Comparison of ENCODE assay signal across 8 cellular contexts in the genomic region with DNA sequence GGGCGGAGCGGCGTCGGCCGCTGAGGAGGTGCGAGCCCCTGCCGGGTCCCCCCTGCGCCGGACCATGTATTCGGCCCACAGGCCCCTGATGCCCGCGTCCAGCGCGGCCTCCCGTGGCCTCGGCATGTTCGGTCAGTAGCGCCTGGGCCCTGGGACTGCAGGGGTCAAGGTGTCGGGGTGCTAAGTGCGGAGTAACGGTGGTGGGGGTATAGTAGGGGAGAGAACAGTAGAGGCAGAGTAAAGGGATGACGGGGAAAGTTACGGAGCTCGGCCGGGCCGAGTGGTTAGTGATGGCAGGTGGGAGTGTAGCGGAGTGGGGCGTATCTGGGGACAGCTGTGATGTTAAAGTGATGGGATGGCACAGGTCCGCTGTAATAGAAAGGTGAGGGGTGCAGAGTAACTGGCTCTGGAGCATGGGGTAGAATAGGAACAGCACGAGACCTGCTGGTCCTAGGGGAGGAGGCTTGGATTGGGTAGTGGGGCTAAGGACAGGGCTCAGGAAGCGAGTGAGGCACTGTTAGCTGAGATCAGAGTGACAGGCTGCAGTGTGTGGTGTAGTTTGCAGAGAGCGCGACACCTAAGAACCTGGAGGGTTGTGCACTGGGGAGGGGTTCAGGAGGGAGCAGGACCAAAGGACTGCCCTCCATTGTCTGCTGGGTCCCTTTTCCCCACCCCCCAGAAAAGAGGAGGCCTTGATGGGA. TPM values are rescaled to one million over a fixed set of nuclear protein-coding genes. Genes with fewer than 3 reads are reported as not detected.
A peak's percentile ranks its signal among the peaks of the same experiment; 100 is the strongest.
DNase-seq lines count a peak whose midpoint lies in the region; ATAC-seq and TF ChIP-seq lines count a peak whose summit lies in the region.

No MANE protein-coding gene starts in this region.

- no peak for ATAC-seq in stimulated activated naive CD8-positive, alpha-beta T cell treated with anti-CD3 and anti-CD28 coated beads, Interleukin-15, Interleukin-2, amounts not matched to agents 100 U/mL and 50 U/mL, for 24 hours

- DNase-seq in stimulated activated naive CD8-positive, alpha-beta T cell treated with anti-CD3 and anti-CD28 coated beads, Interleukin-15, Interleukin-2, amounts not matched to agents 100 U/mL and 50 U/mL, for 24 hours: no peak
- DNase-seq in activated CD4-positive, alpha-beta memory T cell treated with anti-CD3 and anti-CD28 coated beads for 36 hours: peak; percentile 46
- DNase-seq in fibroblast of villous mesenchyme (ENCODE audit: low read depth) (no peak), germinal center (ENCODE audit: low spot score) (no peak), EL (no peak)
- no peak for DNase-seq in stimulated activated CD4-positive, alpha-beta T cell treated with anti-CD3 and anti-CD28 coated beads, Interleukin-1b, Interleukin-23, amount 100 ng/mL, for 48 hours

- H3K36me3 ChIP-seq in rectal smooth muscle tissue (ENCODE audit: control insufficient read depth, insufficient read depth, low read length): peaks cover 20% of the 10 kb centered on the region

- POLR2A ChIA-PET in activated CD4-positive, alpha-beta memory T cell treated with anti-CD3 and anti-CD28 coated beads for 36 hours (lab: Charles Lee): interaction anchor here (1.3 to 1.9 kb wide), 3 partner anchors 42 to 152 kb away, joined by 3 to 7 read pairs (median 4); partner anchors contain the start of genes GSK3A and POU2F2

- peak overlapping the region; percentile 77 for H3K27ac ChIP-seq in rectal smooth muscle tissue (ENCODE audit: low read depth, low read length)

- peaks cover 18% of the 10 kb centered on the region for H3K4me1 Mint-ChIP-seq in stimulated activated naive CD8-positive, alpha-beta T cell treated with anti-CD3 and anti-CD28 coated beads, Interleukin-15, Interleukin-2, amounts not matched to agents 100 ng/mL and 50 ng/mL, for 24 hours (ENCODE audit: low read depth)
- H3K4me1 Mint-ChIP-seq in activated CD4-positive, alpha-beta memory T cell treated with anti-CD3 and anti-CD28 coated beads for 36 hours (ENCODE audit: low read depth): peaks cover 31% of the 10 kb centered on the region

- H3K9ac ChIP-seq in rectal smooth muscle tissue (ENCODE audit: low read length): peak overlapping the region; percentile 67

- peak overlapping the region; percentile 71 for H3K4me3 ChIP-seq in fibroblast of villous mesenchyme (ENCODE audit: low read depth, low read length)
- H3K4me3 ChIP-seq in rectal smooth muscle tissue (ENCODE audit: low read length): peak overlapping the region; percentile 79

- no peaks in the 10 kb centered on the region for H3K27me3 ChIP-seq in rectal smooth muscle tissue (ENCODE audit: control insufficient read depth, insufficient read depth, low read length)

- intact Hi-C loops in activated CD4-positive, alpha-beta memory T cell treated with anti-CD3 and anti-CD28 coated beads for 36 hours (cut with micrococcal nuclease): loop anchor here (2.0 kb wide), 1 partner anchor 86 kb away; no protein-coding TSS in a partner anchor

- no peaks in the 10 kb centered on the region for H3K9me3 Mint-ChIP-seq in stimulated activated naive CD8-positive, alpha-beta T cell treated with anti-CD3 and anti-CD28 coated beads, Interleukin-15, Interleukin-2, amounts not matched to agents 100 ng/mL and 50 ng/mL, for 24 hours
- H3K9me3 Mint-ChIP-seq in activated CD4-positive, alpha-beta memory T cell treated with anti-CD3 and anti-CD28 coated beads for 36 hours: no peaks in the 10 kb centered on the region

- peaks cover 3% of the 10 kb centered on the region for H3K36me3 Mint-ChIP-seq in stimulated activated naive CD8-positive, alpha-beta T cell treated with anti-CD3 and anti-CD28 coated beads, Interleukin-15, Interleukin-2, amounts not matched to agents 100 ng/mL and 50 ng/mL, for 24 hours (ENCODE audit: low read depth)
- H3K36me3 Mint-ChIP-seq in activated CD4-positive, alpha-beta memory T cell treated with anti-CD3 and anti-CD28 coated beads for 36 hours: peaks cover 6% of the 10 kb centered on the region

- H3K4me3 Mint-ChIP-seq in stimulated activated naive CD8-positive, alpha-beta T cell treated with anti-CD3 and anti-CD28 coated beads, Interleukin-15, Interleukin-2, amounts not matched to agents 100 ng/mL and 50 ng/mL, for 24 hours: peak overlapping the region; percentile 84
- H3K4me3 Mint-ChIP-seq in activated CD4-positive, alpha-beta memory T cell treated with anti-CD3 and anti-CD28 coated beads for 36 hours: peak overlapping the region; percentile 76

- peaks cover 36% of the 10 kb centered on the region for H3K4me1 ChIP-seq in rectal smooth muscle tissue (ENCODE audit: control insufficient read depth, insufficient read depth, low read length)

- TF ChIP-seq CTCF in fibroblast of villous mesenchyme (IDR thresholded peaks at IDR 0.05; ENCODE audit: insufficient read depth, low read depth, low read length): no peak

- no peaks in the 10 kb centered on the region for H3K27me3 Mint-ChIP-seq in stimulated activated naive CD8-positive, alpha-beta T cell treated with anti-CD3 and anti-CD28 coated beads, Interleukin-15, Interleukin-2, amounts not matched to agents 100 ng/mL and 50 ng/mL, for 24 hours
- no peaks in the 10 kb centered on the region for H3K27me3 Mint-ChIP-seq in activated CD4-positive, alpha-beta memory T cell treated with anti-CD3 and anti-CD28 coated beads for 36 hours

- H3K27ac Mint-ChIP-seq in stimulated activated naive CD8-positive, alpha-beta T cell treated with anti-CD3 and anti-CD28 coated beads, Interleukin-15, Interleukin-2, amounts not matched to agents 100 ng/mL and 50 ng/mL, for 24 hours: peak overlapping the region; percentile 85
- H3K27ac Mint-ChIP-seq in activated CD4-positive, alpha-beta memory T cell treated with anti-CD3 and anti-CD28 coated beads for 36 hours: peak overlapping the region; percentile 72

- CTCF ChIA-PET in activated CD4-positive, alpha-beta memory T cell treated with anti-CD3 and anti-CD28 coated beads for 36 hours (lab: Charles Lee): interaction anchor here (0.6 to 2.8 kb wide), 3 partner anchors 11 to 45 kb away, joined by 3 to 12 read pairs (median 5); partner anchors contain the start of gene GSK3A

RNA-seq across cellular contexts. Expression of gene CIC, which starts 15.7 kb away (rescaled TPM):
- 10 to 100 TPM; 56.9 to 64.2 TPM for total RNA-seq in activated CD4-positive, alpha-beta memory T cell treated with anti-CD3 and anti-CD28 coated beads for 36 hours
- total RNA-seq in fibroblast of villous mesenchyme: 23.7 and 26.7 TPM in 2 replicates

RNA-seq across cellular contexts. Expression of gene PRR19, which starts 17.1 kb away (rescaled TPM):
- total RNA-seq in activated CD4-positive, alpha-beta memory T cell treated with anti-CD3 and anti-CD28 coated beads for 36 hours: under 1 TPM; 0.61 to 0.81 TPM
- 0.64 and 0.86 TPM in 2 replicates for total RNA-seq in fibroblast of villous mesenchyme

RNA-seq across cellular contexts. Expression of gene PAFAH1B3, which starts 17.6 kb away (rescaled TPM):
- 10 to 100 TPM; 46.6 to 54.7 TPM for total RNA-seq in activated CD4-positive, alpha-beta memory T cell treated with anti-CD3 and anti-CD28 coated beads for 36 hours
- 28.5 and 48.0 TPM in 2 replicates for total RNA-seq in fibroblast of villous mesenchyme

RNA-seq across cellular contexts. Expression of gene TMEM145, which starts 28.3 kb away (rescaled TPM):
- under 1 TPM in 1 of 2 experiments, not detected in 1; 0.29 TPM for total RNA-seq in activated CD4-positive, alpha-beta memory T cell treated with anti-CD3 and anti-CD28 coated beads for 36 hours
- total RNA-seq in fibroblast of villous mesenchyme: not detected in 2 replicates

RNA-seq across cellular contexts. Expression of gene ERF, which starts 29.9 kb away (rescaled TPM):
- total RNA-seq in activated CD4-positive, alpha-beta memory T cell treated with anti-CD3 and anti-CD28 coated beads for 36 hours: 10 to 100 TPM; 43.1 to 56.5 TPM
- total RNA-seq in fibroblast of villous mesenchyme: 27.6 and 32.5 TPM in 2 replicates
